1 cellular context compared by ENCODE assay signal in the genomic region with DNA sequence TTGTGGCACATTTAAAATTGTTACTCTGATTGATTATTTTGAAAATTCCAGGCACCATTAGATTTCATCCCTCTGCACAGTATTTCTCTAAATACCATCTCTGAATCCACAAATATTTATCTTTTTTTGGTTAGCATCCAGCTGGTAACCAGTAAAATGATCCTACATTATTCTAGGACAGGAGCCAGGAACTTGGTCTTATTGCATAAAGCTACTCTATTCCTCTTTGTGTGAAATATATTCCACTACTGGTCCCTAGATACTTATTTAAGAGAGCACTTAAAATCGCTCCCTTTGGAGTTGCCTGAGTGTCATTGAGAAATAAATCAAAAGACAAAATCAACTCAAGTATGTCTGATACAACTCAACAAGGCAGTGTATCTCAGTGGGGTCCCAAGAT.
TF ChIP-seq lines count a peak whose summit lies in the region.

No MANE protein-coding gene starts in this region.

TF ChIP-seq in IMR-90, 13 proteins besides CTCF, POLR2A, EP300 and RAD21 (continued from another document):
- no peak for TF ChIP-seq RFX5 (IDR thresholded peaks at IDR 0.05; ENCODE audit: low read depth, low read length)
- TF ChIP-seq CEBPB (IDR thresholded peaks at IDR 0.05; ENCODE audit: low read depth, low read length): peak; percentile 40; the same call in 1 of the 2 replicates
- TF ChIP-seq, protein P1, sequence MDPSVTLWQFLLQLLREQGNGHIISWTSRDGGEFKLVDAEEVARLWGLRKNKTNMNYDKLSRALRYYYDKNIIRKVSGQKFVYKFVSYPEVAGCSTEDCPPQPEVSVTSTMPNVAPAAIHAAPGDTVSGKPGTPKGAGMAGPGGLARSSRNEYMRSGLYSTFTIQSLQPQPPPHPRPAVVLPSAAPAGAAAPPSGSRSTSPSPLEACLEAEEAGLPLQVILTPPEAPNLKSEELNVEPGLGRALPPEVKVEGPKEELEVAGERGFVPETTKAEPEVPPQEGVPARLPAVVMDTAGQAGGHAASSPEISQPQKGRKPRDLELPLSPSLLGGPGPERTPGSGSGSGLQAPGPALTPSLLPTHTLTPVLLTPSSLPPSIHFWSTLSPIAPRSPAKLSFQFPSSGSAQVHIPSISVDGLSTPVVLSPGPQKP (IDR thresholded peaks at IDR 0.05; ENCODE audit: borderline replicate concordance, low read depth, low read length): no peak
